ENCODE assay signal across 2 cellular contexts in the genomic region with DNA sequence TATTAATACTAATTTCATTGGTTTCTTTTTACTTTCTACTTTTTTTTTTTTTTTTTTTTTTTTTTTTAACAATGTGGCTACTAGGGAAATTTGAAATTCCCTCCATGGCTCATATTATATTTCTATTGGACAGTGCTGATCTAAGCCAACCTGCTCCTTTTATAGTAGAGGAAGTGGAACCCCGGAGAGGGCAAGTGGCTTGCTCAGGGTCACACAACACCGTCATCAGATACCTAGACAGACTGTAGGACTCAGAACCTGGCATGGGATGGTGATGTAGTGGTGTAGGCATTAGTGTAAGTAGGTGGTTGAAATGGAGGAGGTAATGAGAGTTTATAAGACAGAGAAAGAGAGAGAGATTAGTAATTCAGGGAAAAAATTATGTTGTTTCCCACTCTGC.
TF ChIP-seq lines count a peak whose summit lies in the region.

No MANE protein-coding gene starts in this region.

TF ChIP-seq in liver, 16 proteins besides CTCF, POLR2A, EP300 and RAD21:
- no peak for TF ChIP-seq YY1 (IDR thresholded peaks at IDR 0.05)
- TF ChIP-seq FOXA2 (IDR thresholded peaks at IDR 0.05): no peak
- TF ChIP-seq, protein P1, sequence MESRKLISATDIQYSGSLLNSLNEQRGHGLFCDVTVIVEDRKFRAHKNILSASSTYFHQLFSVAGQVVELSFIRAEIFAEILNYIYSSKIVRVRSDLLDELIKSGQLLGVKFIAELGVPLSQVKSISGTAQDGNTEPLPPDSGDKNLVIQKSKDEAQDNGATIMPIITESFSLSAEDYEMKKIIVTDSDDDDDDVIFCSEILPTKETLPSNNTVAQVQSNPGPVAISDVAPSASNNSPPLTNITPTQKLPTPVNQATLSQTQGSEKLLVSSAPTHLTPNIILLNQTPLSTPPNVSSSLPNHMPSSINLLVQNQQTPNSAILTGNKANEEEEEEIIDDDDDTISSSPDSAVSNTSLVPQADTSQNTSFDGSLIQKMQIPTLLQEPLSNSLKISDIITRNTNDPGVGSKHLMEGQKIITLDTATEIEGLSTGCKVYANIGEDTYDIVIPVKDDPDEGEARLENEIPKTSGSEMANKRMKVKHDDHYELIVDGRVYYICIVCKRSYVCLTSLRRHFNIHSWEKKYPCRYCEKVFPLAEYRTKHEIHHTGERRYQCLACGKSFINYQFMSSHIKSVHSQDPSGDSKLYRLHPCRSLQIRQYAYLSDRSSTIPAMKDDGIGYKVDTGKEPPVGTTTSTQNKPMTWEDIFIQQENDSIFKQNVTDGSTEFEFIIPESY (IDR thresholded peaks at IDR 0.05): no peak
TF ChIP-seq in liver: peak in this region for 0.

TF ChIP-seq in HepG2, 621 proteins besides CTCF, POLR2A, EP300 and RAD21:
- TF ChIP-seq XRCC5 (optimal IDR thresholded peaks at IDR 0.05; ENCODE audit: low read length) (no peak), CBX2 (IDR thresholded peaks at IDR 0.05; ENCODE audit: low read depth, low read length) (no peak), CBX2 (CRISPR knock-in tag; IDR thresholded peaks at IDR 0.05; ENCODE audit: low read depth) (no peak), GATAD1 (CRISPR knock-in tag; IDR thresholded peaks at IDR 0.05) (no peak), ZFP36L2 (CRISPR knock-in tag; IDR thresholded peaks at IDR 0.05) (no peak), KDM6A (CRISPR knock-in tag; IDR thresholded peaks at IDR 0.05; ENCODE audit: low read depth) (no peak), ZNF567 (CRISPR knock-in tag; IDR thresholded peaks at IDR 0.05; ENCODE audit: borderline replicate concordance) (no peak), MBNL3 (CRISPR knock-in tag; conservative IDR thresholded peaks at IDR 0.05) (no peak), KMT2B (CRISPR knock-in tag; IDR thresholded peaks at IDR 0.05) (no peak), SYNCRIP (IDR thresholded peaks at IDR 0.05; ENCODE audit: insufficient read depth, low read depth, low read length) (no peak), ZNF430 (CRISPR knock-in tag; IDR thresholded peaks at IDR 0.05) (no peak), ZNF557 (CRISPR knock-in tag; IDR thresholded peaks at IDR 0.05) (no peak), ZNF30 (CRISPR knock-in tag; IDR thresholded peaks at IDR 0.05) (no peak), ZNF629 (CRISPR knock-in tag; conservative IDR thresholded peaks at IDR 0.05) (no peak), CHD2 (IDR thresholded peaks at IDR 0.05; ENCODE audit: low read depth, low read length) (no peak), ZNF761 (CRISPR knock-in tag; conservative IDR thresholded peaks at IDR 0.05) (no peak), ZFP37 (CRISPR knock-in tag; IDR thresholded peaks at IDR 0.05; ENCODE audit: borderline replicate concordance) (no peak)
- TF ChIP-seq, protein P2, sequence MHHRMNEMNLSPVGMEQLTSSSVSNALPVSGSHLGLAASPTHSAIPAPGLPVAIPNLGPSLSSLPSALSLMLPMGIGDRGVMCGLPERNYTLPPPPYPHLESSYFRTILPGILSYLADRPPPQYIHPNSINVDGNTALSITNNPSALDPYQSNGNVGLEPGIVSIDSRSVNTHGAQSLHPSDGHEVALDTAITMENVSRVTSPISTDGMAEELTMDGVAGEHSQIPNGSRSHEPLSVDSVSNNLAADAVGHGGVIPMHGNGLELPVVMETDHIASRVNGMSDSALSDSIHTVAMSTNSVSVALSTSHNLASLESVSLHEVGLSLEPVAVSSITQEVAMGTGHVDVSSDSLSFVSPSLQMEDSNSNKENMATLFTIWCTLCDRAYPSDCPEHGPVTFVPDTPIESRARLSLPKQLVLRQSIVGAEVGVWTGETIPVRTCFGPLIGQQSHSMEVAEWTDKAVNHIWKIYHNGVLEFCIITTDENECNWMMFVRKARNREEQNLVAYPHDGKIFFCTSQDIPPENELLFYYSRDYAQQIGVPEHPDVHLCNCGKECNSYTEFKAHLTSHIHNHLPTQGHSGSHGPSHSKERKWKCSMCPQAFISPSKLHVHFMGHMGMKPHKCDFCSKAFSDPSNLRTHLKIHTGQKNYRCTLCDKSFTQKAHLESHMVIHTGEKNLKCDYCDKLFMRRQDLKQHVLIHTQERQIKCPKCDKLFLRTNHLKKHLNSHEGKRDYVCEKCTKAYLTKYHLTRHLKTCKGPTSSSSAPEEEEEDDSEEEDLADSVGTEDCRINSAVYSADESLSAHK (CRISPR knock-in tag; IDR thresholded peaks at IDR 0.05; ENCODE audit: borderline replicate concordance): no peak
- TF ChIP-seq, protein P3, sequence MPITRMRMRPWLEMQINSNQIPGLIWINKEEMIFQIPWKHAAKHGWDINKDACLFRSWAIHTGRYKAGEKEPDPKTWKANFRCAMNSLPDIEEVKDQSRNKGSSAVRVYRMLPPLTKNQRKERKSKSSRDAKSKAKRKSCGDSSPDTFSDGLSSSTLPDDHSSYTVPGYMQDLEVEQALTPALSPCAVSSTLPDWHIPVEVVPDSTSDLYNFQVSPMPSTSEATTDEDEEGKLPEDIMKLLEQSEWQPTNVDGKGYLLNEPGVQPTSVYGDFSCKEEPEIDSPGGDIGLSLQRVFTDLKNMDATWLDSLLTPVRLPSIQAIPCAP (CRISPR knock-in tag; IDR thresholded peaks at IDR 0.05; ENCODE audit: low read depth): no peak
- TF ChIP-seq, protein P4, sequence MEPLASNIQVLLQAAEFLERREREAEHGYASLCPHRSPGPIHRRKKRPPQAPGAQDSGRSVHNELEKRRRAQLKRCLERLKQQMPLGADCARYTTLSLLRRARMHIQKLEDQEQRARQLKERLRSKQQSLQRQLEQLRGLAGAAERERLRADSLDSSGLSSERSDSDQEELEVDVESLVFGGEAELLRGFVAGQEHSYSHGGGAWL (CRISPR knock-in tag; IDR thresholded peaks at IDR 0.05): no peak
- TF ChIP-seq, protein P5, sequence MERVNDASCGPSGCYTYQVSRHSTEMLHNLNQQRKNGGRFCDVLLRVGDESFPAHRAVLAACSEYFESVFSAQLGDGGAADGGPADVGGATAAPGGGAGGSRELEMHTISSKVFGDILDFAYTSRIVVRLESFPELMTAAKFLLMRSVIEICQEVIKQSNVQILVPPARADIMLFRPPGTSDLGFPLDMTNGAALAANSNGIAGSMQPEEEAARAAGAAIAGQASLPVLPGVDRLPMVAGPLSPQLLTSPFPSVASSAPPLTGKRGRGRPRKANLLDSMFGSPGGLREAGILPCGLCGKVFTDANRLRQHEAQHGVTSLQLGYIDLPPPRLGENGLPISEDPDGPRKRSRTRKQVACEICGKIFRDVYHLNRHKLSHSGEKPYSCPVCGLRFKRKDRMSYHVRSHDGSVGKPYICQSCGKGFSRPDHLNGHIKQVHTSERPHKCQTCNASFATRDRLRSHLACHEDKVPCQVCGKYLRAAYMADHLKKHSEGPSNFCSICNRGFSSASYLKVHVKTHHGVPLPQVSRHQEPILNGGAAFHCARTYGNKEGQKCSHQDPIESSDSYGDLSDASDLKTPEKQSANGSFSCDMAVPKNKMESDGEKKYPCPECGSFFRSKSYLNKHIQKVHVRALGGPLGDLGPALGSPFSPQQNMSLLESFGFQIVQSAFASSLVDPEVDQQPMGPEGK (CRISPR knock-in tag; IDR thresholded peaks at IDR 0.05): no peak
